ENCODE assay signal across 9 cellular contexts in genomic region chr18:71324356-71324755, GRCh38.
"Had no signal": no experiment of that assay in that cellular context is flagged by ENCODE, and none has a peak within 500 bp of the region (broad histone marks: within the 10 kb centered on the region; RNA-seq: fewer than 3 reads in every experiment).

No MANE protein-coding gene starts in this region.

- H3K36me3 ChIP-seq: HAP-1 had no signal

- H3K27ac ChIP-seq: GM23248, HL-60 had no signal

- DNase-seq: GM23248, GOT3, H7, HFFc6, IMR-90 had no signal

- H2AFZ ChIP-seq: GM23248 had no signal

- H3K4me3 ChIP-seq: GM23248, HAP-1, K562 had no signal

- FAIRE-seq: K562 had no signal

- H3K9ac ChIP-seq: GM23248 had no signal

- H3K9me3 ChIP-seq: HAP-1 had no signal

- ATAC-seq: HCT116, K562 had no signal
